Comparison of ENCODE assay signal across 19 cellular contexts in genomic region chr20:61684583-61685235, GRCh38.
DNase-seq lines count a peak whose midpoint lies in the region; TF ChIP-seq lines count a peak whose summit lies in the region.
"Had no signal": no experiment of that assay in that cellular context is flagged by ENCODE, and none has a peak within 500 bp of the region (broad histone marks: within the 10 kb centered on the region; RNA-seq: fewer than 3 reads in every experiment).

No MANE protein-coding gene starts in this region.

- H3K4me3 Mint-ChIP-seq in MCF 10A (ENCODE audit: unreplicated experiment): no peak overlapping the region
- H3K4me3 Mint-ChIP-seq: CD14-positive monocyte had no signal

- H2BK12ac ChIP-seq in neuronal stem cell (ENCODE audit: low read length): no peak overlapping the region

- no peaks in the 10 kb centered on the region for H3K79me2 ChIP-seq in mammary epithelial cell (ENCODE audit: insufficient read depth, low read length)

- H4K8ac ChIP-seq in neuronal stem cell (ENCODE audit: low read depth, low read length): no peak overlapping the region

- H3K23ac ChIP-seq in neuronal stem cell (ENCODE audit: low read depth, low read length, poor library complexity): peak overlapping the region; percentile 13

- no peak overlapping the region for H4K91ac ChIP-seq in neuronal stem cell (ENCODE audit: low read depth, low read length, poor library complexity)

- H3K9me3 ChIP-seq in mammary epithelial cell (replicated peaks; ENCODE audit: insufficient read depth, low read length) (no peaks in the 10 kb centered on the region), neuronal stem cell (replicated peaks in 1 of 2; ENCODE audit: control insufficient read depth in 2 of 2, insufficient read depth in 1 of 2, low read depth in 1 of 2, low read length in 2 of 2) (peaks cover 0 to 4% of the 10 kb centered on the region in 2 donors)
- H3K9me3 ChIP-seq: SJCRH30 had no signal

- no peaks in the 10 kb centered on the region for H3K36me3 ChIP-seq in mammary epithelial cell (ENCODE audit: insufficient read depth, low read length)
- no peaks in the 10 kb centered on the region for H3K36me3 ChIP-seq in neuronal stem cell (replicated peaks in 1 of 2; ENCODE audit: control insufficient read depth in 2 of 2, insufficient read depth in 2 of 2, low read length in 2 of 2)
- H3K36me3 ChIP-seq: SJCRH30 had no signal

- CTCF ChIA-PET in mammary epithelial cell (lab: Charles Lee; ENCODE audit: low non-redundant PET) (no interaction called here), MCF 10A (lab: Yijun Ruan, JAX) (interaction anchor here (1.0 to 1.6 kb wide), 2 partner anchors 20 to 153 kb away, joined by 3 read pairs; no protein-coding TSS in a partner anchor)

- H2BK15ac ChIP-seq in neuronal stem cell (ENCODE audit: low read length): peak overlapping the region; percentile 17

- H3K4me3 ChIP-seq in mammary epithelial cell (replicated peaks in 1 of 3; ENCODE audit: insufficient read depth in 1 of 3, low read depth in 2 of 3, low read length in 3 of 3) (no peak overlapping the region), neuronal stem cell (ENCODE audit: low read length in 2 of 2) (no peak overlapping the region)
- H3K4me3 ChIP-seq: SJCRH30 had no signal

- H3K27ac ChIP-seq in mammary epithelial cell (ENCODE audit: insufficient read depth, low read depth, low read length): no peak overlapping the region
- peak overlapping the region; percentile 61; the same call in 1 of the 2 replicates for H3K27ac ChIP-seq in VCaP
- H3K27ac ChIP-seq in neuronal stem cell (replicated peaks; ENCODE audit: low read length): no peak overlapping the region
- H3K27ac ChIP-seq: 22Rv1, KMS-11, SJCRH30 had no signal

- 66% methylated on average over 10 of the region's 10 CpGs for WGBS in mammary epithelial cell (ENCODE audit: low coverage, missing lambda C conversion rate)
- WGBS in neuronal stem cell (ENCODE audit: extremely low coverage in 2 of 2, insufficient read length in 2 of 2, insufficient replicate concordance in 1 of 2), 2 donors: no CpG with 5 or more reads among the region's 10 CpGs

- H2AFZ ChIP-seq in mammary epithelial cell (ENCODE audit: low read depth, low read length) (no peak overlapping the region), neuronal stem cell (ENCODE audit: low read length) (no peak overlapping the region)

- peaks cover 6% of the 10 kb centered on the region for H3K27me3 Mint-ChIP-seq in MCF 10A (ENCODE audit: insufficient read depth, unreplicated experiment)

- H3K9me3 Mint-ChIP-seq in MCF 10A (ENCODE audit: unreplicated experiment): peaks cover 7% of the 10 kb centered on the region

- peaks cover 25% of the 10 kb centered on the region for H3K4me1 Mint-ChIP-seq in MCF 10A (ENCODE audit: insufficient read depth, unreplicated experiment)
- H3K4me1 Mint-ChIP-seq: CD14-positive monocyte had no signal

- in situ Hi-C loops in mammary epithelial cell (cut with MboI; ENCODE audit: low sequenced_read_pairs in 2 of 2): no loop called here

- H3K27ac Mint-ChIP-seq in MCF 10A (ENCODE audit: low read depth, unreplicated experiment): no peak overlapping the region
- H3K27ac Mint-ChIP-seq: CD14-positive monocyte had no signal

- H2AK5ac ChIP-seq in neuronal stem cell (ENCODE audit: low read depth, low read length): peak overlapping the region; percentile 20

- H3K14ac ChIP-seq in neuronal stem cell (ENCODE audit: low read length): no peak overlapping the region

- no peak overlapping the region for H3K4ac ChIP-seq in neuronal stem cell (ENCODE audit: low read length)

- DNase-seq in mammary epithelial cell (peak; percentile 59), MCF 10A (ENCODE audit: unreplicated experiment) (no peak), NCI-H226 (peak; percentile 9), neuronal stem cell (ENCODE audit: low spot score) (no peak), NOMO-1 treated with dmso at 0.1 percent for 144 hours (lab: John Stamatoyannopoulos, UW; ENCODE audit: unreplicated experiment) (no peak)
- no peak for DNase-seq in activated T-cell treated with anti-CD3 and anti-CD28 coated beads, Interleukin-2, amount 50 U/mL, for 48 hours
- DNase-seq in activated CD8-positive, alpha-beta memory T cell treated with anti-CD3 and anti-CD28 coated beads, Interleukin-2, amount 50 U/mL, for 4 hours: no peak
- DNase-seq: AML-193, DMS79 treated with DMSO at 0.1 percent for 48 hours, H7, NCI-H1436, NCI-H2029 treated with DMSO at 0.1 percent for 48 hours, NCI-H2171, NCI-H82, SJCRH30 had no signal

- POLR2A ChIA-PET in MCF 10A (lab: Yijun Ruan, JAX): interaction anchor here (1.1 kb wide), 1 partner anchor 14 kb away, joined by 3 read pairs; no protein-coding TSS in a partner anchor

- intact Hi-C loops in mammary epithelial cell (cut with micrococcal nuclease) (no loop called here), MCF 10A (cut with micrococcal nuclease) (no loop called here)

- TF ChIP-seq CTCF in mammary epithelial cell (conservative IDR thresholded peaks at IDR 0.05 in 1 of 2, IDR thresholded peaks at IDR 0.05 in 1 of 2; ENCODE audit: extremely low read depth in 1 of 2, insufficient read depth in 1 of 2, low read depth in 1 of 2, low read length in 2 of 2): no peak
- no peak for TF ChIP-seq CTCF in MCF 10A (IDR thresholded peaks at IDR 0.05; ENCODE audit: unreplicated experiment)
- TF ChIP-seq CTCF in VCaP (conservative IDR thresholded peaks at IDR 0.05): no peak

- H3K27me3 ChIP-seq in mammary epithelial cell (ENCODE audit: insufficient read depth, low read length): no peaks in the 10 kb centered on the region
- no peaks in the 10 kb centered on the region for H3K27me3 ChIP-seq in neuronal stem cell (ENCODE audit: control insufficient read depth in 3 of 3, insufficient read depth in 3 of 3, low read depth in 1 of 3, low read length in 3 of 3)

- H3K4me2 ChIP-seq in mammary epithelial cell (ENCODE audit: insufficient read depth, low read depth, low read length) (peak overlapping the region; percentile 91), neuronal stem cell (ENCODE audit: insufficient read depth, low read length, poor library complexity, severe bottlenecking) (no peak overlapping the region)
- H3K4me2 ChIP-seq: KMS-11 had no signal

- no peak overlapping the region for H2BK120ac ChIP-seq in neuronal stem cell (ENCODE audit: low read depth, low read length)

- no peak overlapping the region for H2BK5ac ChIP-seq in neuronal stem cell (ENCODE audit: low read length)

- H3K9ac ChIP-seq in mammary epithelial cell (ENCODE audit: insufficient read depth, low read length) (no peak overlapping the region), neuronal stem cell (ENCODE audit: low read depth, low read length, poor library complexity) (no peak overlapping the region)
- H3K9ac ChIP-seq: KMS-11 had no signal

- H3K36me3 Mint-ChIP-seq in MCF 10A (ENCODE audit: insufficient read depth, unreplicated experiment): no peaks in the 10 kb centered on the region
- H3K36me3 Mint-ChIP-seq: CD14-positive monocyte had no signal

- no peak overlapping the region for H3K18ac ChIP-seq in neuronal stem cell (ENCODE audit: low read length)

- no TSS peak for BruUV-seq in mammary epithelial cell (replicated peaks; lab: Mats Ljungman, UMichigan)
- BruUV-seq in MCF 10A (replicated peaks; lab: Mats Ljungman, UMichigan): no TSS peak

- H3K79me1 ChIP-seq in neuronal stem cell (ENCODE audit: low read depth, low read length): no peaks in the 10 kb centered on the region

- dilution Hi-C loops in mammary epithelial cell (cut with HindIII; ENCODE audit: low sequenced_read_pairs): loop anchor here (5.0 kb wide), 1 partner anchor 83 kb away; no protein-coding TSS in a partner anchor

- no peaks in the 10 kb centered on the region for H4K20me1 ChIP-seq in mammary epithelial cell (ENCODE audit: insufficient read depth, low read length)

- peaks cover 29% of the 10 kb centered on the region for H3K4me1 ChIP-seq in mammary epithelial cell (ENCODE audit: insufficient read depth, low read length)
- peaks cover 3 to 20% of the 10 kb centered on the region in 2 donors for H3K4me1 ChIP-seq in neuronal stem cell (ENCODE audit: control insufficient read depth in 2 of 2, insufficient read depth in 1 of 2, low read depth in 1 of 2, low read length in 2 of 2)
- H3K4me1 ChIP-seq: SJCRH30 had no signal

Comparison
In these comparisons a context has a peak if more than half of its experiments do, and no peak if none do; other contexts are left out.
1. DNase-seq: peak in mammary epithelial cell (single experiment) and NCI-H226 (single experiment); none in MCF 10A (single experiment), neuronal stem cell (single experiment), NOMO-1 treated with dmso at 0.1 percent for 144 hours (single experiment), activated T-cell treated with anti-CD3 and anti-CD28 coated beads, Interleukin-2, amount 50 U/mL, for 48 hours (0 of 2) and activated CD8-positive, alpha-beta memory T cell treated with anti-CD3 and anti-CD28 coated beads, Interleukin-2, amount 50 U/mL, for 4 hours (single experiment).